13 cellular contexts compared by ENCODE assay signal in the genomic region with DNA sequence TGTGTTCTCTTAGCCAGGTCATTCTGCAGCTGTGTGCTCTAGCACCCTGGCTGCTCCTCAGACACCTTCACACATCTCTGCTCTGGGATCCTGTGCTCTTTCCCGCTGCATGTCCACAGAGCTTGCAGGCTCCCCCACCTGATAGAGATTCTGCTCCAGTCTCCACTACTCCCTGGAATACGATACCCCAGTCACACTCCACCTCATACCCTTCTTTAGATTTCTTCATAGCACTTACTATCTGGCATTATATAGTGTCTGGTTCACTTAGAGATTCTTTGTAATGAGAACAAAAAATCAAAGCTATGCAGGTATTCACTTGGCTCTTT.
"Had no signal": no experiment of that assay in that cellular context is flagged by ENCODE, and none has a peak within 500 bp of the region (broad histone marks: within the 10 kb centered on the region; RNA-seq: fewer than 3 reads in every experiment).

No MANE protein-coding gene starts in this region.

- H3K36me3 ChIP-seq: esophagus squamous epithelium, left lung had no signal

- FAIRE-seq: colon, endothelial cell of umbilical vein, keratinocyte, urothelium cell line had no signal

- H3K9me3 ChIP-seq: esophagus squamous epithelium had no signal

- H3K27me3 ChIP-seq: esophagus squamous epithelium, left lung, tibial artery had no signal

- H3K27ac ChIP-seq: esophagus squamous epithelium, left lung, tibial artery had no signal

- H3K27ac Mint-ChIP-seq: naive B cell had no signal

- H3K36me3 Mint-ChIP-seq: naive B cell had no signal

- H3K4me3 Mint-ChIP-seq: naive B cell had no signal

- H3K9me3 Mint-ChIP-seq: naive B cell had no signal

- DNase-seq: activated CD4-positive, alpha-beta T cell treated with anti-CD3 and anti-CD28 coated beads, Interleukin-2, amount 50 U/mL, for 48 hours; activated naive CD4-positive, alpha-beta T cell treated with anti-CD3 and anti-CD28 coated beads, Interleukin-2, amount 50 U/mL, for 16 hours; esophagus squamous epithelium; hippocampal formation; left lung; mammary epithelial cell; naive B cell; stimulated activated CD4-positive, alpha-beta T cell treated with anti-CD3 and anti-CD28 coated beads, Interleukin-1b, Interleukin-23, amount 100 ng/mL, for 48 hours; tibial artery had no signal

- H3K4me1 ChIP-seq: esophagus squamous epithelium, left lung, tibial artery had no signal

- ATAC-seq: left lung had no signal

- H3K4me3 ChIP-seq: esophagus squamous epithelium, left lung, tibial artery had no signal
